1 cellular context compared by ENCODE assay signal in the genomic region with DNA sequence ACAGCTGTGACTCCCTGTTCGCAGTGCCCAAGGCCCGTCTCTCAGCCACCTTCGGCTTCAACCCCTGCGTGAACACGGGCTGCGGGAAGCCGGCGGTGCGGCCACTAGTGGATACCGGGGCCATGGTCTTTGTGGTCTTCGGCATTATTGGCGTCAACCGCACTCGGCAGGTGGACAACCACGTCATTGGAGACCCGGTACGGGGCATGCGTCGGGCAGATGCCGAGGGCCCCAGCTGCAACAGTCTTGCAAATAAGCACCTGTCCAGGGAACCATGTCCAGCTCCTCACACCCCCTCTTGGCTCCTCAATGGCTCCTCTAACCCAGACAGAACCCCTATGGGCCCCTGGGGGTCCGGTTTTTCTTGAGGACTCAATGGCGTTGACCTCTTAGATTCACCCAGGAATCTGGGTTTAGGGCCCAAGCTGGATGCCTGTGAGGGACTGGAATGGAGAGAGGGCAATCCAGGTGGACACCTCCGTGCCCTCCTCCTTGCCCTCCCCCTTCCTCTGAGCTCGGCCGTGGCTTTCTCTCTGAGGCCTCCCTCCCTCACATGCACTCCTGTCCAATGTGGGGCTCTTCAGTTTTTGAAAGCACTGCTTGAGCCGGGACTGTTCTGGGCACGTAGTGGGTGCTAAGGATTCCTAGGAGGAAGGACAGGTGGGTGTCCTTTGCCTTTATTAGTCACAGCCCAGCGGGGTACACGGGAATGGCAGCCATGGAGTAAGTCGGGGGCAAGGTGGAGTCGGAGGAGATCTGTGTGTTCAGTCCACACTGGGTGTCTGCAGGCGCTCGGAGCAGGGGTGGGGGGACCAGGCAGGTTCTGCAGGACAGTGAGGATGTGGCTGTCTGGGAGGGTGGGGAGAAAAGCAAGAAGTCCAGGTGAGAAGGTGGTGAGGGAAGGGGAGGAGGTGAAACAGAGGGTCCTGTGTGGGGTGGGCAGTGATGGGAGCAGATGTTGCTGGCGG.
TF ChIP-seq lines count a peak whose summit lies in the region.

No MANE protein-coding gene starts in this region.

TF ChIP-seq in H1, 55 proteins besides CTCF, POLR2A, EP300 and RAD21:
- TF ChIP-seq BCL11A (IDR thresholded peaks at IDR 0.05; ENCODE audit: low read depth in 2 of 2, low read length in 2 of 2): no peak
- TF ChIP-seq HDAC2 (IDR thresholded peaks at IDR 0.05; ENCODE audit: borderline replicate concordance in 1 of 2, low read depth in 2 of 2, low read length in 2 of 2): no peak
- no peak for TF ChIP-seq ASH2L (IDR thresholded peaks at IDR 0.05; ENCODE audit: low read length)
- no peak for TF ChIP-seq SAP30 (IDR thresholded peaks at IDR 0.05; ENCODE audit: insufficient read depth, insufficient replicate concordance, low read length)
- no peak for TF ChIP-seq SUZ12 (IDR thresholded peaks at IDR 0.05; ENCODE audit: low read length)
- no peak for TF ChIP-seq CHD1 (IDR thresholded peaks at IDR 0.05; ENCODE audit: low read depth, low read length)
- TF ChIP-seq TAF7 (optimal IDR thresholded peaks at IDR 0.05; ENCODE audit: borderline replicate concordance, low read depth, low read length): no peak
- TF ChIP-seq KDM1A (IDR thresholded peaks at IDR 0.05; ENCODE audit: borderline replicate concordance, low read length): no peak
- TF ChIP-seq RXRA (IDR thresholded peaks at IDR 0.05; ENCODE audit: insufficient read depth, low read depth, low read length): no peak
- TF ChIP-seq, protein P1, sequence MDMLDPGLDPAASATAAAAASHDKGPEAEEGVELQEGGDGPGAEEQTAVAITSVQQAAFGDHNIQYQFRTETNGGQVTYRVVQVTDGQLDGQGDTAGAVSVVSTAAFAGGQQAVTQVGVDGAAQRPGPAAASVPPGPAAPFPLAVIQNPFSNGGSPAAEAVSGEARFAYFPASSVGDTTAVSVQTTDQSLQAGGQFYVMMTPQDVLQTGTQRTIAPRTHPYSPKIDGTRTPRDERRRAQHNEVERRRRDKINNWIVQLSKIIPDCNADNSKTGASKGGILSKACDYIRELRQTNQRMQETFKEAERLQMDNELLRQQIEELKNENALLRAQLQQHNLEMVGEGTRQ (IDR thresholded peaks at IDR 0.05; ENCODE audit: low read length): no peak
- no peak for TF ChIP-seq BRCA1 (IDR thresholded peaks at IDR 0.05; ENCODE audit: low read depth, low read length)
- TF ChIP-seq CBX5 (IDR thresholded peaks at IDR 0.05; ENCODE audit: low read depth, low read length): no peak
- no peak for TF ChIP-seq HDAC6 (IDR thresholded peaks at IDR 0.05; ENCODE audit: low read depth, low read length)
- no peak for TF ChIP-seq GTF2F1 (IDR thresholded peaks at IDR 0.05; ENCODE audit: borderline replicate concordance, low read depth, low read length)
- TF ChIP-seq SP2 (IDR thresholded peaks at IDR 0.05; ENCODE audit: low read length): no peak
- TF ChIP-seq GABPA (IDR thresholded peaks at IDR 0.05; ENCODE audit: borderline replicate concordance, insufficient read depth, low read length): no peak
- no peak for TF ChIP-seq EZH2 (IDR thresholded peaks at IDR 0.05; ENCODE audit: low read depth, low read length, severe bottlenecking)
- TF ChIP-seq POU5F1 (IDR thresholded peaks at IDR 0.05; ENCODE audit: low read depth, low read length): no peak
- TF ChIP-seq TAF1 (IDR thresholded peaks at IDR 0.05; ENCODE audit: low read depth, low read length): no peak
- TF ChIP-seq YY1 (IDR thresholded peaks at IDR 0.05; ENCODE audit: low read depth, low read length): no peak
TF ChIP-seq in H1: peak in this region for 0.
